Comparison of ENCODE assay signal across 21 cellular contexts in genomic region chr6:15665237-15665636, GRCh38.
"Had no signal": no experiment of that assay in that cellular context is flagged by ENCODE, and none has a peak within 500 bp of the region (broad histone marks: within the 10 kb centered on the region; RNA-seq: fewer than 3 reads in every experiment).

No MANE protein-coding gene starts in this region.

- H3K4me3 ChIP-seq: coronary artery, dorsolateral prefrontal cortex, esophagus muscularis mucosa, gastroesophageal sphincter, heart left ventricle, left lung, lower lobe of right lung, mucosa of descending colon had no signal

- H3K36me3 ChIP-seq: esophagus muscularis mucosa, gastroesophageal sphincter, left lung had no signal

- H3K27ac ChIP-seq: coronary artery, dorsolateral prefrontal cortex, esophagus muscularis mucosa, foreskin keratinocyte, gastroesophageal sphincter, heart left ventricle, left lung, lower lobe of right lung had no signal

- H3K9me3 ChIP-seq: esophagus muscularis mucosa, gastroesophageal sphincter, heart left ventricle, left lung, lower lobe of right lung, mucosa of descending colon had no signal

- DNase-seq: dermis blood vessel endothelial cell; dorsolateral prefrontal cortex; effector CD4-positive, alpha-beta T cell; effector memory CD4-positive, alpha-beta T cell; foreskin keratinocyte; heart left ventricle; hippocampal formation; left cardiac atrium; left lung; left ventricle myocardium superior; lower lobe of right lung; mesenchymal stem cell; mucosa of descending colon; naive B cell had no signal

- H3K27me3 ChIP-seq: gastroesophageal sphincter, heart left ventricle, left lung had no signal

- ATAC-seq: foreskin keratinocyte, gastroesophageal sphincter, heart left ventricle, left cardiac atrium, left lung, left ventricle myocardium superior, lower lobe of right lung, mucosa of descending colon had no signal

- FAIRE-seq: colon, endothelial cell of umbilical vein, islet of Langerhans, keratinocyte had no signal
